In the genomic region with DNA sequence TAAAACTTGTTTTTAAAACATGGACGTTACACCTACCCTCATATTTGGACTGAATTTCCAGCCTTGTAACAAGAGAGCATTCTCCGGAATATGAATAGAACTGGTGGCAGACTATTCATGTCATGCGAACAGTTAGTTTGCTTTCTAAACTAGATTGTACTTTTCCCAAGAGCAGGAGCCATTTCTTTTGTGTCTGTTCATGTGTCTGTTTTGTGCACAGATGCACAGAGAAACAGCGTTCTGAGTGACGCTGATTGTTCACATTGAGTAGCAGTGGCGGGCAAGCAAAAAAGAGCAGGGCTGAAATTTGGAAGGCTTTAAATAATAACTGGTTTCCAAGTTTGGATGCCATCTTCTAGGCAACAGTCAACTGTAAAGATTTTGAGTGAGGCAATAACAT, we compare ENCODE assay signal across 21 cellular contexts.
"Had no signal": no experiment of that assay in that cellular context is flagged by ENCODE, and none has a peak within 500 bp of the region (broad histone marks: within the 10 kb centered on the region; RNA-seq: fewer than 3 reads in every experiment).

No MANE protein-coding gene starts in this region.

- H2AFZ ChIP-seq: hepatocyte had no signal

- H3K4me3 Mint-ChIP-seq: activated naive CD8-positive, alpha-beta T cell treated with anti-CD3 and anti-CD28 coated beads, Interleukin-2, amount 10 ng/mL, durations not matched to agents 7 days and 5 days; activated T-cell treated with anti-CD3 and anti-CD28 coated beads, Interleukin-2, amount 50 U/mL, for 4 hours; mesothelial cell of epicardium; natural killer cell; type B pancreatic cell had no signal

- H3K27ac Mint-ChIP-seq: activated naive CD8-positive, alpha-beta T cell treated with anti-CD3 and anti-CD28 coated beads, Interleukin-2, amount 10 ng/mL, durations not matched to agents 7 days and 5 days; mesothelial cell of epicardium; natural killer cell; type B pancreatic cell had no signal

- ATAC-seq: activated T-cell treated with anti-CD3 and anti-CD28 coated beads, Interleukin-2, amount 50 U/mL, for 4 hours; natural killer cell had no signal

- H3K27ac ChIP-seq: hepatocyte, left ventricle myocardium inferior, thoracic aorta, vagina had no signal

- H3K36me3 ChIP-seq: left ventricle myocardium inferior, thoracic aorta, vagina had no signal

- H3K4me1 Mint-ChIP-seq: activated naive CD8-positive, alpha-beta T cell treated with anti-CD3 and anti-CD28 coated beads, Interleukin-2, amount 10 ng/mL, durations not matched to agents 7 days and 5 days; mesothelial cell of epicardium; natural killer cell had no signal

- H3K79me2 ChIP-seq: hepatocyte had no signal

- DNase-seq: activated CD4-positive, alpha-beta T cell treated with anti-CD3 and anti-CD28 coated beads, Interleukin-2, amount 50 U/mL, for 4 hours; activated CD8-positive, alpha-beta memory T cell treated with anti-CD3 and anti-CD28 coated beads, Interleukin-2, amount 50 U/mL, for 48 hours; activated naive CD4-positive, alpha-beta T cell treated with Interleukin-2 at 50 U/mL for 16 hours; activated naive CD8-positive, alpha-beta T cell treated with anti-CD3 and anti-CD28 coated beads, Interleukin-2, amount 10 ng/mL, durations not matched to agents 7 days and 5 days; activated T-cell treated with anti-CD3 and anti-CD28 coated beads, Interleukin-2, amount 50 U/mL, for 4 hours; amniotic stem cell; effector CD4-positive, alpha-beta T cell; erythroblast; foreskin fibroblast; kidney glomerular epithelial cell; left ventricle myocardium inferior; natural killer cell; stimulated activated CD4-positive, alpha-beta T cell treated with anti-CD3 and anti-CD28 coated beads, Interleukin-2, amount 100 ng/mL, for 48 hours; stimulated activated CD8-positive, alpha-beta memory T cell treated with anti-CD3 and anti-CD28 coated beads, Interleukin-4, amount 100 ng/mL, for 48 hours; stimulated activated naive CD4-positive, alpha-beta T cell; T-helper 1 cell had no signal

- H3K4me2 ChIP-seq: hepatocyte had no signal

- H3K4me1 ChIP-seq: left ventricle myocardium inferior, vagina had no signal

- H3K27me3 ChIP-seq: hepatocyte, vagina had no signal

- H3K36me3 Mint-ChIP-seq: activated naive CD8-positive, alpha-beta T cell treated with anti-CD3 and anti-CD28 coated beads, Interleukin-2, amount 10 ng/mL, durations not matched to agents 7 days and 5 days; mesothelial cell of epicardium; type B pancreatic cell had no signal

- H3K27me3 Mint-ChIP-seq: activated naive CD8-positive, alpha-beta T cell treated with anti-CD3 and anti-CD28 coated beads, Interleukin-2, amount 10 ng/mL, durations not matched to agents 7 days and 5 days had no signal

- H3K4me3 ChIP-seq: hepatocyte, left ventricle myocardium inferior, thoracic aorta, vagina had no signal

- H3K9me3 Mint-ChIP-seq: type B pancreatic cell had no signal

- H3K9me3 ChIP-seq: left ventricle myocardium inferior, thoracic aorta, vagina had no signal
